32 cellular contexts compared by ENCODE assay signal in the genomic region with DNA sequence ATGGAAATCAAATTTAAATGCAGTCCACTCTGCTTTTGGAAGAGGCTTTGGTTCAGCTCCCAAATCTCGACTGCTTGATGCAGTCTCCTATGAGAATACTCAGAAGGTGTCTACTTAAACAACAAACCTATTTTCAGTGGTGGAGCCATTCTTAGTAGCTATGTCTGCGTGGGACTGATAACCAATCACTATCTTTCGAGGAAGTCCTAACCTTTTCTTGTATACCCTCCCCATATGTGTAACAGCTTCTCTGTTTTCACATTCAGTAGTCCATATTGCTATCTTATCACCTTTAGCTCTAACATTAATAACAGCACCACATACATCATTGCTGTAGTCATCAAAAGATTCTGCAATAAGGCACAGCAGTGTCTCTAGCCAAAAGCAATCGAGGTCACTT.
"Had no signal": no experiment of that assay in that cellular context is flagged by ENCODE, and none has a peak within 500 bp of the region (broad histone marks: within the 10 kb centered on the region; RNA-seq: fewer than 3 reads in every experiment).

No MANE protein-coding gene starts in this region.

- H3K27me3 ChIP-seq: adrenal gland, body of pancreas, esophagus muscularis mucosa, foreskin keratinocyte, gastrocnemius medialis, heart left ventricle had no signal

- DNase-seq: activated B cell treated with CpG ODN at 0.5 μM for 24 hours; activated CD4-positive, alpha-beta T cell treated with anti-CD3 and anti-CD28 coated beads for 48 hours; activated CD4-positive, alpha-beta T cell treated with anti-CD3 and anti-CD28 coated beads, Interleukin-2, amount 50 U/mL, for 1 hour; activated CD4-positive, alpha-beta T cell treated with anti-CD3 and anti-CD28 coated beads, Interleukin-2, amount 50 U/mL, for 48 hours; activated CD8-positive, alpha-beta memory T cell treated with anti-CD3 and anti-CD28 coated beads for 24 hours; activated CD8-positive, alpha-beta T cell treated with anti-CD3 and anti-CD28 coated beads for 36 hours; activated effector memory CD4-positive, alpha-beta T cell treated with Interleukin-2 at 50 U/mL for 16 hours; activated gamma-delta T cell treated with Interleukin-2 at 50 U/mL for 16 hours; activated naive CD4-positive, alpha-beta T cell treated with anti-CD3 and anti-CD28 coated beads for 36 hours; activated naive CD8-positive, alpha-beta T cell treated with anti-CD3 and anti-CD28 coated beads for 36 hours; activated naive CD8-positive, alpha-beta T cell treated with anti-CD3 and anti-CD28 coated beads, Interleukin-2, amount 50 U/mL, for 24 hours; activated T-cell treated with anti-CD3 and anti-CD28 coated beads, Interleukin-2, amount 50 U/mL, for 4 hours; adrenal gland; amygdala; aorta; body of pancreas; caudate nucleus; cortex of kidney; dermis blood vessel endothelial cell; effector CD4-positive, alpha-beta T cell; effector memory CD8-positive, alpha-beta T cell; erythroblast; foreskin keratinocyte; gastrocnemius medialis; glutamatergic neuron; heart left ventricle; T1000; WERI-Rb-1 had no signal

- H3K36me3 ChIP-seq: adrenal gland, esophagus muscularis mucosa, gastrocnemius medialis, heart left ventricle, WERI-Rb-1 had no signal

- H3K27ac ChIP-seq: adrenal gland, body of pancreas, esophagus muscularis mucosa, foreskin keratinocyte, gastrocnemius medialis, heart left ventricle, WERI-Rb-1 had no signal

- FAIRE-seq: colon had no signal

- H3K9me3 ChIP-seq: adrenal gland, body of pancreas, gastrocnemius medialis had no signal

- H3K4me3 ChIP-seq: adrenal gland, body of pancreas, esophagus muscularis mucosa, gastrocnemius medialis, heart left ventricle had no signal

- ATAC-seq: activated CD4-positive, CD25-positive, alpha-beta regulatory T cell treated with anti-CD3 and anti-CD28 coated beads, Interleukin-2, amount 50 U/mL, for 24 hours; activated CD8-positive, alpha-beta T cell treated with anti-CD3 and anti-CD28 coated beads for 36 hours; activated naive CD8-positive, alpha-beta T cell treated with anti-CD3 and anti-CD28 coated beads, Interleukin-2, amount 50 U/mL, for 24 hours; activated T-cell treated with anti-CD3 and anti-CD28 coated beads, Interleukin-2, amount 50 U/mL, for 4 hours; activated T-helper 17 cell treated with anti-CD3 and anti-CD28 coated beads, Interleukin-2, amount 50 U/mL, for 72 hours; body of pancreas; effector memory CD8-positive, alpha-beta T cell; foreskin keratinocyte; gastrocnemius medialis; heart left ventricle had no signal

- H3K4me1 ChIP-seq: adrenal gland, body of pancreas, esophagus muscularis mucosa, foreskin keratinocyte, gastrocnemius medialis, heart left ventricle had no signal
